13 cellular contexts compared by ENCODE assay signal in the genomic region with DNA sequence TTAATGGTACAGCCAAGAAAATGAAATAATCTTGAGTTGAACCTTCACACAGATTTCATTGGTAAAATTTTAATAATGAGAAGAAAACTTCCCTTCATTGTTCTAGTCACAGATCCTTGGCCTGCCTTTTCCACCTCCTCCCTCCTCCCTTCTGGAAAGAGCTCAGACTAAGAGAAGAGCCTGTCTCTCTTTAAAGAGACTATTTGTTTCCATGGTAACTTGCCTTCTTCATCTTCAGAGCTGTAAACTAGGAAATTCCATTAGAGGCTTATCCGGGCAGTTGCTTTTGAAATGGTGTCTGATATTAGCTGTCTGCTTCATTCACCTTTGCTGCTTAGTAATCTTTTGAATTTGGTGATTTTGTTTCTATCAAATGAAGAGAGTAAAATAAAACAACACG.
"Had no signal": no experiment of that assay in that cellular context is flagged by ENCODE, and none has a peak within 500 bp of the region (broad histone marks: within the 10 kb centered on the region; RNA-seq: fewer than 3 reads in every experiment).

No MANE protein-coding gene starts in this region.

- H3K36me3 ChIP-seq: pancreas, thyroid gland had no signal

- H3K4me2 ChIP-seq: smooth muscle cell had no signal

- H3K4me1 ChIP-seq: body of pancreas, pancreas, thyroid gland had no signal

- H3K27me3 ChIP-seq: body of pancreas, pancreas, thyroid gland had no signal

- FAIRE-seq: islet of Langerhans, pancreas had no signal

- DNase-seq: activated effector memory CD4-positive, alpha-beta T cell treated with Interleukin-2 at 50 U/mL for 16 hours; activated T-cell treated with anti-CD3 and anti-CD28 coated beads, Interleukin-2, amount 50 U/mL, for 1 hour; body of pancreas; central memory CD4-positive, alpha-beta T cell; endodermal cell; pancreas; T-helper 2 cell; thyroid gland had no signal

- H3K9me3 ChIP-seq: body of pancreas, pancreas, thyroid gland had no signal

- H3K27ac ChIP-seq: body of pancreas, pancreas, thyroid gland had no signal

- ATAC-seq: activated CD4-positive, CD25-positive, alpha-beta regulatory T cell treated with anti-CD3 and anti-CD28 coated beads, Interleukin-2, amount 50 U/mL, for 24 hours; body of pancreas; esophagus mucosa; left lobe of liver; pancreas had no signal

- H3K4me3 ChIP-seq: body of pancreas, pancreas, smooth muscle cell, thyroid gland had no signal
